Comparison of ENCODE assay signal across 12 cellular contexts in the genomic region with DNA sequence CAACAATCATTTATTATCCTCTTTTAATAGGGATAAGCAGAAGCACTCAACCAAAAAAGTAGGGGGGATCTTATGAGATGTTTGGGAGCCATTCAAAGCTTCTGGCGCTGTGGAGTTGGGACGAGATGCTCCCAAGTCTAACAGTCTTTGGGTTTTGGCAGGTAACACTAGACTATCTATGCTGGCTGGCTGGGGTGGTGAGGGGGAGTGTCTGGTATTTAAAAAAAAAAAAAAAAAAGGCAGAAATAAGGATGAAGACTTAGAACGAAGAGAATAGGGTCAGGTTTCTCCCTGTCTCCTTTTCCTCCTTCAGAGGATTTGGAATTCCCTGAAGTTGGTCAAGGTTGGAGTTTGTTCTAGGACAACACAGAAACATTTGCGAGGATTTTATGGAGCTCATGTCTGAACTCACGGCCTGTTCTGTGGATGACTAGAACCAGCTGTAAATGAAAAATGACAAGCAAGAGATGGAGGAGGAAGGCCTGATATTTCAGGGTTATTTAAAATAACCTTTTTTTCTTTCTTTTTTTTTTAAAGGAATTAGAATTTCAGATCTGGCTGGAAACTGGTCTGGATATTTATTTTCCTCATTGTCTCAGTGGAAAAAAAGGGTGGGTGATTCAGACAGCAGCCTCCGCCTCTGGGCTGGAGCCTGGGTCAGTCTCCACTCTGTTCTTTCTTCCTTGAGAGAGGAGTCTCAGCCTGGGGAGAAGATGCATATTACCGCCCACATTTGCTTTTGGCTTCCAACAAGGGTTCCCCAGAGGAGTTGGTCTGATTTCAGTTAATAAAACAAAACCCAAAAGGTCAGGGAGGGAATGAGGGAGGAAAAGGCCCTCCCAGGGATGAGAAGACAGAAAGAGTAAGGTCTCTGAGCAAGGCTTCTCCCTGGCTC.
DNase-seq lines count a peak whose midpoint lies in the region; ATAC-seq and TF ChIP-seq lines count a peak whose summit lies in the region.
"Had no signal": no experiment of that assay in that cellular context is flagged by ENCODE, and none has a peak within 500 bp of the region (broad histone marks: within the 10 kb centered on the region; RNA-seq: fewer than 3 reads in every experiment).

No MANE protein-coding gene starts in this region.

- H2AFZ ChIP-seq in osteoblast (ENCODE audit: low read length) = peak overlapping the region; percentile 56

- H3K9me3 ChIP-seq in osteoblast (ENCODE audit: low read depth, low read length) = no peaks in the 10 kb centered on the region
- H3K9me3 ChIP-seq in transverse colon = peaks cover 0 to 2% of the 10 kb centered on the region in 2 donors
- H3K9me3 ChIP-seq: right lobe of liver had no signal

- no peak for TF ChIP-seq EP300 in transverse colon (IDR thresholded peaks at IDR 0.05; ENCODE audit: low read depth)

- WGBS in transverse colon (ENCODE audit: low coverage in 1 of 2), 2 donors = 73 to 76% methylated on average over 7 of the region's 7 CpGs

- no peaks in the 10 kb centered on the region for H3K27me3 ChIP-seq in osteoblast (ENCODE audit: insufficient read depth, low read length)
- no peaks in the 10 kb centered on the region for H3K27me3 ChIP-seq in transverse colon
- H3K27me3 ChIP-seq: right lobe of liver had no signal

- no peak for TF ChIP-seq POLR2A in transverse colon (IDR thresholded peaks at IDR 0.05)

- no peaks in the 10 kb centered on the region for H4K20me1 ChIP-seq in osteoblast (ENCODE audit: insufficient read depth, low read length)

- H3K36me3 ChIP-seq in osteoblast (ENCODE audit: insufficient read depth, low read length) (no peaks in the 10 kb centered on the region), transverse colon (peaks cover 0 to 6% (median 0%) of the 10 kb centered on the region in 4 donors)
- H3K36me3 ChIP-seq: right lobe of liver had no signal

- in situ Hi-C loops in astrocyte of the spinal cord (cut with HindIII; ENCODE audit: low sequenced_read_pairs) = no loop called here
- in situ Hi-C loops in transverse colon (cut with MboI; ENCODE audit: low pct_ligation_motif_present in 1 of 4, low pct_unique_long_range_greater_than_20kb in 1 of 4, low sequenced_read_pairs in 3 of 4) = no loop called here

- H3K27ac ChIP-seq in osteoblast (ENCODE audit: low read depth, low read length) = peak overlapping the region; percentile 18
- H3K27ac ChIP-seq in transverse colon = peak overlapping the region; percentile 17 to 51 (median 24)
- H3K27ac ChIP-seq: right lobe of liver, VCaP had no signal

- intact Hi-C loops in Right ventricle myocardium inferior (cut with DNase I) (loop anchor here (5.0 kb wide), 1 partner anchor 39 kb away; no protein-coding TSS in a partner anchor), transverse colon (cut with DNase I; ENCODE audit: low total_unique reads) (no loop called here)

- H3K4me1 ChIP-seq in osteoblast (ENCODE audit: insufficient read depth, low read length) = peaks cover 10% of the 10 kb centered on the region
- H3K4me1 ChIP-seq in transverse colon = peaks cover 0 to 4% (median 4%) of the 10 kb centered on the region in 4 donors

- peak; percentile 96 for ATAC-seq in Right ventricle myocardium inferior
- ATAC-seq: right lobe of liver had no signal

- TF ChIP-seq CTCF in astrocyte of the spinal cord (IDR thresholded peaks at IDR 0.05; ENCODE audit: low read depth, low read length) (no peak), osteoblast (IDR thresholded peaks at IDR 0.05; ENCODE audit: extremely low read depth, low read depth, low read length) (no peak), transverse colon (IDR thresholded peaks at IDR 0.05) (no peak)

- DNase-seq in astrocyte of the spinal cord (ENCODE audit: low read depth, low spot score) (peak; percentile 16), Right ventricle myocardium inferior (ENCODE audit: missing footprints) (no peak), osteoblast (ENCODE audit: insufficient read length, low spot score, missing footprints) (peak; percentile 79), transverse colon (no peak), GF-D8 (lab: John Stamatoyannopoulos, UW) (no peak), occipital lobe (lab: John Stamatoyannopoulos, UW) (no peak), UCSD-AML1 (lab: John Stamatoyannopoulos, UW; ENCODE audit: unreplicated experiment) (no peak), NCI-H1930 (lab: John Stamatoyannopoulos, UW) (no peak)
- DNase-seq: NCI-H1092 treated with DMSO at 0.1 percent for 48 hours, NCI-H526, right lobe of liver had no signal

- H3K79me2 ChIP-seq in osteoblast (ENCODE audit: insufficient read depth, low read length) = no peaks in the 10 kb centered on the region

- H3K4me2 ChIP-seq in osteoblast (ENCODE audit: insufficient read depth, low read length) = peak overlapping the region; percentile 31

- H3K4me3 ChIP-seq in astrocyte of the spinal cord (ENCODE audit: low read depth, low read length) = no peak overlapping the region
- H3K4me3 ChIP-seq in osteoblast (ENCODE audit: insufficient read depth, low read length) = no peak overlapping the region
- no peak overlapping the region for H3K4me3 ChIP-seq in transverse colon
- H3K4me3 ChIP-seq: right lobe of liver had no signal

Comparison
In these comparisons a context has a peak if more than half of its experiments do, and no peak if none do; other contexts are left out.
1. DNase-seq: peak in astrocyte of the spinal cord (single experiment) and osteoblast (single experiment); none in Right ventricle myocardium inferior (single experiment), transverse colon (single experiment), GF-D8 (single experiment), occipital lobe (single experiment), UCSD-AML1 (single experiment) and NCI-H1930 (0 of 2).